Comparison of ENCODE assay signal across 8 cellular contexts in genomic region chr15:43511012-43511885, GRCh38. TPM values are rescaled to one million over a fixed set of nuclear protein-coding genes. Genes with fewer than 3 reads are reported as not detected.
DNase-seq lines count a peak whose midpoint lies in the region; ATAC-seq and TF ChIP-seq lines count a peak whose summit lies in the region.

No MANE protein-coding gene starts in this region.

- CTCF ChIA-PET in activated B cell treated with CpG ODN at 0.5 μM for 24 hours (lab: Charles Lee): no interaction called here

- POLR2A ChIA-PET in activated B cell treated with CpG ODN at 0.5 μM for 24 hours (lab: Charles Lee): interaction anchor here (0.6 to 2.5 kb wide), 7 partner anchors 10 to 278 kb away, joined by 3 to 30 read pairs (median 7); partner anchors contain the start of genes ELL3, TP53BP1, TUBGCP4 and ZSCAN29

- peak overlapping the region; percentile 94 for H3K27ac Mint-ChIP-seq in activated B cell treated with CpG ODN at 0.5 μM for 24 hours
- no peak overlapping the region for H3K27ac Mint-ChIP-seq in progenitor cell of endocrine pancreas

- H3K9me3 Mint-ChIP-seq in activated B cell treated with CpG ODN at 0.5 μM for 24 hours: peaks cover 3% of the 10 kb centered on the region
- no peaks in the 10 kb centered on the region for H3K9me3 Mint-ChIP-seq in progenitor cell of endocrine pancreas (ENCODE audit: low read depth)

- no peak for TF ChIP-seq CTCF in activated B cell treated with CpG ODN at 0.5 μM for 24 hours (IDR thresholded peaks at IDR 0.05)
- peak; percentile 13 for TF ChIP-seq CTCF in foreskin fibroblast (IDR thresholded peaks at IDR 0.05; ENCODE audit: low read depth, low read length)
- peak; percentile 23 for TF ChIP-seq CTCF in progenitor cell of endocrine pancreas (IDR thresholded peaks at IDR 0.05; ENCODE audit: unreplicated experiment)

- DNase-seq in activated effector memory CD4-positive, alpha-beta T cell treated with anti-CD3 and anti-CD28 coated beads, Interleukin-2, amount 50 U/mL, for 16 hours: peak; percentile 71
- DNase-seq in activated effector memory CD4-positive, alpha-beta T cell treated with Interleukin-2 at 50 U/mL for 16 hours: no peak
- DNase-seq in MG63 (no peak), activated B cell treated with CpG ODN at 0.5 μM for 24 hours (no peak), foreskin fibroblast (peak in 1 of 2 donors; percentile 66), progenitor cell of endocrine pancreas (ENCODE audit: low spot score, unreplicated experiment) (no peak), iPS-NIHi7 (ENCODE audit: extremely low spot score) (no peak)

- H3K27me3 Mint-ChIP-seq in activated B cell treated with CpG ODN at 0.5 μM for 24 hours (peaks cover 15% of the 10 kb centered on the region), progenitor cell of endocrine pancreas (peaks cover 32% of the 10 kb centered on the region)

- ATAC-seq in activated B cell treated with CpG ODN at 0.5 μM for 24 hours (ENCODE audit: low read depth): no peak
- no peak for ATAC-seq in GM21576 (IDR thresholded peaks at IDR 0.05; ENCODE audit: unreplicated experiment)

- H3K4me3 Mint-ChIP-seq in activated B cell treated with CpG ODN at 0.5 μM for 24 hours (peak overlapping the region; percentile 92), progenitor cell of endocrine pancreas (ENCODE audit: low read depth) (peak overlapping the region; percentile 88)

- no peaks in the 10 kb centered on the region for H3K36me3 ChIP-seq in MG63

- H3K4me1 Mint-ChIP-seq in activated B cell treated with CpG ODN at 0.5 μM for 24 hours: peaks cover 14% of the 10 kb centered on the region
- peaks cover 12% of the 10 kb centered on the region for H3K4me1 Mint-ChIP-seq in progenitor cell of endocrine pancreas (ENCODE audit: low read depth)

- peak overlapping the region; percentile 68 for H3K4me3 ChIP-seq in MG63
- H3K4me3 ChIP-seq in foreskin fibroblast (ENCODE audit: low read depth in 1 of 2, low read length in 2 of 2): peak overlapping the region; percentile 54 to 96

- H3K9me3 ChIP-seq in MG63: no peaks in the 10 kb centered on the region

- no peaks in the 10 kb centered on the region for H3K27me3 ChIP-seq in MG63

- H3K36me3 Mint-ChIP-seq in activated B cell treated with CpG ODN at 0.5 μM for 24 hours (ENCODE audit: low read depth) (peaks cover 4% of the 10 kb centered on the region), progenitor cell of endocrine pancreas (ENCODE audit: insufficient read depth) (no peaks in the 10 kb centered on the region)

- intact Hi-C loops in activated B cell treated with CpG ODN at 0.5 μM for 24 hours (cut with micrococcal nuclease): loop anchor here (2.0 to 10.0 kb wide), 4 partner anchors 180 to 916 kb away; partner anchors contain the start of genes CTDSPL2, LCMT2, MFAP1 and PDIA3

RNA-seq across cellular contexts. Expression of gene MAP1A, which starts 6.2 kb away (rescaled TPM):
- total RNA-seq in MG63 (2014; rRNA removed; shearing (Covaris generic); ENCODE audit: low replicate concordance): 0.74 and 2.3 TPM in 2 replicates
- total RNA-seq in activated B cell treated with CpG ODN at 0.5 μM for 24 hours: 0.11 and 0.12 TPM in 2 replicates
- total RNA-seq in progenitor cell of endocrine pancreas: 4.7 and 5.2 TPM in 2 replicates

RNA-seq across cellular contexts. Expression of gene TP53BP1, which starts 18.3 kb away (rescaled TPM):
- total RNA-seq in MG63 (2014; rRNA removed; shearing (Covaris generic); ENCODE audit: low replicate concordance): 45.8 and 52.6 TPM in 2 replicates
- total RNA-seq in activated B cell treated with CpG ODN at 0.5 μM for 24 hours (53.9 and 54.6 TPM in 2 replicates), progenitor cell of endocrine pancreas (121 and 138 TPM in 2 replicates)
